Comparison of ENCODE assay signal across 10 cellular contexts in the genomic region with DNA sequence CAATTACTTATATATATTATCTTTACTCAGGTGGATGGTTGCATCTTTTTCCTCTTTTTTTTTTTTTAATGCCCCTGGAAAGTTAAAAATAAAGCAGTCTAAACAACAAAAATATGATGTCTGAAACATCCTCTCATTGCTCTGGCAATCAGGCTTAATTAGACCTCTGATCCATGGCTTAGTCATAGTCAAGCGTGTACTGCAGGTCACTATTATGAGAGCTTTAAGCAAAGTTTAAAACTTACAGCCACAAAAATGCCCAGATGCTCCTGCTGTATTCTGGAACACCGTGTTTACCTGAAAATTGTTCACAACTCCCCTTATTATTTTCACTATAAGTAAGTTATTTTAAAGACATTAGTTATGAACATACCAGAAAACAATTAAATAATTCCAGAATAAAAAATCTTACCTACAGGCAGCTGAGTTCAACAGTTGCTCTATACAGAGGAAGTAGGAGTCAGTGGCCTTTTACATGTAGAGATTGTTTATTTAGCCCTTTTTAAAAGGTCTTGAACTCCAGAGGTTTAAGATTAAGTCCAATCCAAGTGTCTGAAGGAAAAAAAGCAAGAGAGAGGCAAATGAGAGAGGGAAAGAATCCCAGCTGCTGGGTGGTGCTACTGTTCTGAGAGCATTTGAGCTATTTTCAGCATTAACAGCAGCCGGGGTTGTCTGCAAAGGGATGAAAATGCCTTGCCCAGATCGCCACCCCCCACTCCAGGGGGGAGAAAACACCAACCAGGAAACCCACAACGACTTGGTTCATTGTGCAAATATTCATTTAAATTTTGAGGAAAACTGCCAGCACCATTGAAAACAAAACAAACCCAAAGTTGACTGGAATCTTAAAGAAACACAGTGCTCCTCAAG. TPM values are rescaled to one million over a fixed set of nuclear protein-coding genes. Genes with fewer than 3 reads are reported as not detected.
DNase-seq lines count a peak whose midpoint lies in the region; ATAC-seq lines count a peak whose summit lies in the region.
"Had no signal": no experiment of that assay in that cellular context is flagged by ENCODE, and none has a peak within 500 bp of the region (broad histone marks: within the 10 kb centered on the region; RNA-seq: fewer than 3 reads in every experiment).

No MANE protein-coding gene starts in this region.

- no peaks in the 10 kb centered on the region for H3K4me1 Mint-ChIP-seq in activated CD4-positive, alpha-beta T cell treated with anti-CD3 and anti-CD28 coated beads, Interleukin-2, amount 10 ng/mL, durations not matched to agents 24 days and 14 days

- H3F3A ChIP-seq in GM23248 (ENCODE audit: insufficient read depth) = peaks cover 16% of the 10 kb centered on the region; the same call in 1 of the 2 replicates

- peaks cover 32% of the 10 kb centered on the region for H3K4me1 ChIP-seq in GM23248 (ENCODE audit: insufficient read depth)

- H3K79me2 ChIP-seq in GM23248 (ENCODE audit: insufficient read depth) = no peaks in the 10 kb centered on the region

- H3K9me3 ChIP-seq in GM23248 (ENCODE audit: low read depth) (no peaks in the 10 kb centered on the region), iPS-18c (ENCODE audit: control insufficient read depth, insufficient read depth, low read length) (no peaks in the 10 kb centered on the region)

- H3K36me3 Mint-ChIP-seq in activated CD4-positive, alpha-beta T cell treated with anti-CD3 and anti-CD28 coated beads, Interleukin-2, amount 10 ng/mL, durations not matched to agents 24 days and 14 days (ENCODE audit: low read depth) = no peaks in the 10 kb centered on the region

- H3K4me3 ChIP-seq in GM23248 (peak overlapping the region; percentile 46), iPS-18c (ENCODE audit: insufficient read depth, low read depth, low read length) (peak overlapping the region; percentile 24; the same call in 1 of the 2 replicates), skeletal muscle cell (ENCODE audit: low read depth, low read length) (peak overlapping the region; percentile 47)

- peak overlapping the region; percentile 86 for H3K4me2 ChIP-seq in GM23248 (ENCODE audit: unreplicated experiment)

- H3K4me3 Mint-ChIP-seq in activated CD4-positive, alpha-beta T cell treated with anti-CD3 and anti-CD28 coated beads, Interleukin-2, amount 10 ng/mL, durations not matched to agents 24 days and 14 days = no peak overlapping the region
- H3K4me3 Mint-ChIP-seq: activated T-helper 1 cell treated with anti-CD3 and anti-CD28 coated beads, Interleukin-12 subunit alpha, Interleukin-12 subunit beta, Interleukin-2, Interleukin-4 antibody, amounts not matched to agents 30 ng/mL and 10 ng/mL and 1 ng/mL, durations not matched to agents 14 hours and 24 hours and 36 hours had no signal

- H3K27me3 Mint-ChIP-seq in activated CD4-positive, alpha-beta T cell treated with anti-CD3 and anti-CD28 coated beads, Interleukin-2, amount 10 ng/mL, durations not matched to agents 24 days and 14 days = peaks cover 7% of the 10 kb centered on the region

- no peaks in the 10 kb centered on the region for H3K27me3 ChIP-seq in GM23248 (replicated peaks; ENCODE audit: insufficient read depth)

- 6 to 14% methylated on average over 5 of the region's 5 CpGs for WGBS in GM23248 (ENCODE audit: low coverage in 1 of 2, low lambda C conversion rate in 2 of 2, missing lambda C conversion rate in 2 of 2), 2 experiments

- H3K36me3 ChIP-seq in GM23248 (ENCODE audit: low read depth) = no peaks in the 10 kb centered on the region

- H3K9me2 ChIP-seq in GM23248 (ENCODE audit: insufficient read depth) = no peaks in the 10 kb centered on the region

- DNase-seq in GM23248 (peak; percentile 82), brain pericyte (ENCODE audit: low read depth, low spot score) (peak; percentile 63), skeletal muscle cell (ENCODE audit: low read depth) (peak; percentile 88), OCI-M2 (lab: John Stamatoyannopoulos, UW; ENCODE audit: unreplicated experiment) (no peak)
- no peak for DNase-seq in stimulated activated naive CD4-positive, alpha-beta T cell (lab: John Stamatoyannopoulos, UW)
- no peak for DNase-seq in activated CD4-positive, alpha-beta T cell treated with anti-CD3 and anti-CD28 coated beads, Interleukin-2, amount 10 ng/mL, durations not matched to agents 24 days and 14 days
- DNase-seq: NCI-H774 had no signal

- in situ Hi-C loops in GM23248 (cut with MboI) = no loop called here

- no peak overlapping the region for H3K9ac ChIP-seq in GM23248

- no peak for ATAC-seq in GM18907 (IDR thresholded peaks at IDR 0.05; ENCODE audit: unreplicated experiment)

- no peak overlapping the region for H3K27ac Mint-ChIP-seq in activated CD4-positive, alpha-beta T cell treated with anti-CD3 and anti-CD28 coated beads, Interleukin-2, amount 10 ng/mL, durations not matched to agents 24 days and 14 days
- H3K27ac Mint-ChIP-seq: activated T-helper 1 cell treated with anti-CD3 and anti-CD28 coated beads, Interleukin-12 subunit alpha, Interleukin-12 subunit beta, Interleukin-2, Interleukin-4 antibody, amounts not matched to agents 30 ng/mL and 10 ng/mL and 1 ng/mL, durations not matched to agents 14 hours and 24 hours and 36 hours had no signal

- intact Hi-C loops in activated CD4-positive, alpha-beta T cell treated with anti-CD3 and anti-CD28 coated beads, Interleukin-2, amount 10 ng/mL, durations not matched to agents 24 days and 14 days (cut with micrococcal nuclease) = no loop called here

- peak overlapping the region; percentile 20 for H2AFZ ChIP-seq in GM23248

- H3K9me3 Mint-ChIP-seq in activated CD4-positive, alpha-beta T cell treated with anti-CD3 and anti-CD28 coated beads, Interleukin-2, amount 10 ng/mL, durations not matched to agents 24 days and 14 days = no peaks in the 10 kb centered on the region
- H3K9me3 Mint-ChIP-seq: activated T-helper 1 cell treated with anti-CD3 and anti-CD28 coated beads, Interleukin-12 subunit alpha, Interleukin-12 subunit beta, Interleukin-2, Interleukin-4 antibody, amounts not matched to agents 30 ng/mL and 10 ng/mL and 1 ng/mL, durations not matched to agents 14 hours and 24 hours and 36 hours had no signal

- no peaks in the 10 kb centered on the region for H4K20me1 ChIP-seq in GM23248 (ENCODE audit: insufficient read depth)

- H3K27ac ChIP-seq in GM23248 = peak overlapping the region; percentile 34

RNA-seq across cellular contexts. Expression of a gene that starts 36.9 kb away (rescaled TPM):
- total RNA-seq in GM23248 (2014; rRNA removed; shearing (Covaris generic)) = 0.32 and 5.8 TPM in 2 replicates
- 1.5 and 2.3 TPM in 2 replicates for polyA plus RNA-seq in GM23248 (2016; fragmentation: Nextera tagmentation; extraction: Ambion mirVana)
- not detected in 2 replicates for total RNA-seq in activated CD4-positive, alpha-beta T cell treated with anti-CD3 and anti-CD28 coated beads, Interleukin-2, amount 10 ng/mL, durations not matched to agents 24 days and 14 days
- total RNA-seq: activated T-helper 1 cell treated with anti-CD3 and anti-CD28 coated beads, Interleukin-12 subunit alpha, Interleukin-12 subunit beta, Interleukin-2, Interleukin-4 antibody, amounts not matched to agents 30 ng/mL and 10 ng/mL and 1 ng/mL, durations not matched to agents 14 hours and 24 hours and 36 hours had no signal

Comparison
In these comparisons a context has a peak if more than half of its experiments do, and no peak if none do; other contexts are left out.
1. DNase-seq: peak in GM23248 (single experiment), brain pericyte (single experiment) and skeletal muscle cell (single experiment); none in OCI-M2 (single experiment), stimulated activated naive CD4-positive, alpha-beta T cell (0 of 6) and activated CD4-positive, alpha-beta T cell treated with anti-CD3 and anti-CD28 coated beads, Interleukin-2, amount 10 ng/mL, durations not matched to agents 24 days and 14 days (single experiment).
2. Peak in every context shown above with its lines, with median percentiles within 50 percentile points of each other: H3K4me3 ChIP-seq.